Comparison of ENCODE assay signal across 9 cellular contexts in the genomic region with DNA sequence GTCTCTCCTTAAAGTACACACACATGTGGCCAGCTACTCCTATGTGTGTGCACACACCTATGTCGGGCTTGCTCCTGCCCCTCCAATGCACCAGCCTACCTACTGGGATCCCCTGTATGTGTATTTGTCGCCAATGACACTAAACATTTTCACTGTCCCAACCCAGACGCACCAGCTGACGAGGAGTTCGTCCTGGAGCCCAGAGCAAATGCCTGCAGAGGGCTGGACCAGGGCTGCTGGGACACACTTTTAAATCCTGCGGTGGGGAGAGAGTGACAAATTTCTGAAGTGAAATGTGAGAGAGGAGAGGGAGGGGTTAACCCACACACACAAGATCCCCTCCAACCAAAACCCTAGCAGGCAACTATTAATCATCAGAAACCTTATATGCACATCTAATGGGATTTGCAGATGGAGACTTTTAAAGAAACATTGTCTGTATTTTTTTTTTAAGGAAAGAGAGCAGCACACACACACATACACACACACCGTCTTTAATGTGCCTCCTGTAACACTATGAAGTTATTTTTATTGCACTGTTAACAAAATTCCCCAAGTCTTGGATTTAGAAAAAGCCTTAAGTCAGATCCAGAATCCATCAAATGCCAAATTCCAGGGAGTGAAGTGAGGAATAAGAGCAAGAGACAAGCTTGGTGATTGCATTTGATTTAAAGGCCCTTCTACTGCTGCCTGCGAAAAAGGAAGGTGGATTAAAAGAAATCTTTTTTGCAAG. TPM values are rescaled to one million over a fixed set of nuclear protein-coding genes. Genes with fewer than 3 reads are reported as not detected.
DNase-seq lines count a peak whose midpoint lies in the region; ATAC-seq and TF ChIP-seq lines count a peak whose summit lies in the region.
"Had no signal": no experiment of that assay in that cellular context is flagged by ENCODE, and none has a peak within 500 bp of the region (broad histone marks: within the 10 kb centered on the region; RNA-seq: fewer than 3 reads in every experiment).

Gene MEOX1, minus strand, starts transcription at position 224 of the 733 bp plus-strand sequence. CDS start 388 bp downstream, outside the sequence.

- H3K27me3 Mint-ChIP-seq in activated T-cell treated with anti-CD3 and anti-CD28 coated beads, Interleukin-2, amount 50 U/mL, for 24 hours, result peaks cover 9% of the 10 kb centered on the region

- H3K4me1 ChIP-seq in HEK293 (ENCODE audit: control insufficient read depth, insufficient read depth, low read length), result peaks cover 23% of the 10 kb centered on the region

- no peak for TF ChIP-seq CTCF in HEK293 (tag by site-specific recombination; IDR thresholded peaks at IDR 0.05)

- H3K9me3 ChIP-seq in HEK293 (ENCODE audit: control insufficient read depth, insufficient read depth, low read depth, low read length), result no peaks in the 10 kb centered on the region

- H3K36me3 Mint-ChIP-seq in activated T-cell treated with anti-CD3 and anti-CD28 coated beads, Interleukin-2, amount 50 U/mL, for 24 hours (ENCODE audit: low read depth), result no peaks in the 10 kb centered on the region
- H3K36me3 Mint-ChIP-seq in stimulated activated effector memory CD8-positive, alpha-beta T cell treated with anti-CD3 and anti-CD28 coated beads, Interleukin-12 subunit alpha, Interleukin-12 subunit beta, amount 100 ng/mL, for 72 hours, result no peaks in the 10 kb centered on the region

- intact Hi-C loops in Right ventricle myocardium superior (cut with DNase I), result no loop called here

- peaks cover 34% of the 10 kb centered on the region for H3K4me1 Mint-ChIP-seq in activated T-cell treated with anti-CD3 and anti-CD28 coated beads, Interleukin-2, amount 50 U/mL, for 24 hours (ENCODE audit: low read depth)
- H3K4me1 Mint-ChIP-seq in stimulated activated effector memory CD8-positive, alpha-beta T cell treated with anti-CD3 and anti-CD28 coated beads, Interleukin-12 subunit alpha, Interleukin-12 subunit beta, amount 100 ng/mL, for 72 hours, result peaks cover 36% of the 10 kb centered on the region

- DNase-seq in activated T-cell treated with anti-CD3 and anti-CD28 coated beads, Interleukin-2, amount 50 U/mL, for 24 hours, result peak; percentile 59
- no peak for DNase-seq in Right ventricle myocardium superior
- peak; percentile 20 to 72 for DNase-seq in stimulated activated effector memory CD8-positive, alpha-beta T cell treated with anti-CD3 and anti-CD28 coated beads, Interleukin-12 subunit alpha, Interleukin-12 subunit beta, amount 100 ng/mL, for 72 hours (ENCODE audit: low spot score in 2 of 2)
- DNase-seq in SK-N-DZ (ENCODE audit: low spot score), result no peak
- DNase-seq: NK-92 treated with Interleukin-12 subunit alpha and Interleukin-12 subunit beta, amount 100 ng/mL, for 24 hours had no signal

- no peaks in the 10 kb centered on the region for H3K9me3 Mint-ChIP-seq in activated T-cell treated with anti-CD3 and anti-CD28 coated beads, Interleukin-2, amount 50 U/mL, for 24 hours
- H3K9me3 Mint-ChIP-seq in stimulated activated effector memory CD8-positive, alpha-beta T cell treated with anti-CD3 and anti-CD28 coated beads, Interleukin-12 subunit alpha, Interleukin-12 subunit beta, amount 100 ng/mL, for 72 hours, result no peaks in the 10 kb centered on the region

- ATAC-seq in Right ventricle myocardium superior (ENCODE audit: poor library complexity) (peak; percentile 30), GM21825 (IDR thresholded peaks at IDR 0.05; ENCODE audit: unreplicated experiment) (no peak), GM21367 (IDR thresholded peaks at IDR 0.05; ENCODE audit: unreplicated experiment) (no peak)
- ATAC-seq in stimulated activated effector memory CD8-positive, alpha-beta T cell treated with anti-CD3 and anti-CD28 coated beads, Interleukin-12 subunit alpha, Interleukin-12 subunit beta, amount 100 ng/mL, for 72 hours, result peak; percentile 90

- H3K4me3 Mint-ChIP-seq in activated T-cell treated with anti-CD3 and anti-CD28 coated beads, Interleukin-2, amount 50 U/mL, for 24 hours, result peak within 1 kb of the TSS; percentile 52
- H3K4me3 Mint-ChIP-seq in stimulated activated effector memory CD8-positive, alpha-beta T cell treated with anti-CD3 and anti-CD28 coated beads, Interleukin-12 subunit alpha, Interleukin-12 subunit beta, amount 100 ng/mL, for 72 hours, result peak within 1 kb of the TSS; percentile 47

- H3K27ac Mint-ChIP-seq in activated T-cell treated with anti-CD3 and anti-CD28 coated beads, Interleukin-2, amount 50 U/mL, for 24 hours, result peak within 1 kb of the TSS; percentile 44
- peak within 1 kb of the TSS; percentile 29 for H3K27ac Mint-ChIP-seq in stimulated activated effector memory CD8-positive, alpha-beta T cell treated with anti-CD3 and anti-CD28 coated beads, Interleukin-12 subunit alpha, Interleukin-12 subunit beta, amount 100 ng/mL, for 72 hours

- H3K4me3 ChIP-seq in HEK293 (ENCODE audit: low read depth, low read length), result no peak within 1 kb of the TSS

- CTCF ChIA-PET in HEK293 (lab: Yijun Ruan, JAX), result interaction anchor here (0.6 to 1.8 kb wide), 5 partner anchors 10 to 105 kb away, joined by 3 to 7 read pairs (median 4); no protein-coding TSS in a partner anchor

- H3K27ac ChIP-seq in HEK293 (ENCODE audit: extremely low read depth, low read depth, low read length), result peak within 1 kb of the TSS; percentile 66

- H3K36me3 ChIP-seq in HEK293 (ENCODE audit: control insufficient read depth in 2 of 2, insufficient read depth in 1 of 2, low read length in 2 of 2), result no peaks in the 10 kb centered on the region

- POLR2A ChIA-PET in HEK293 (lab: Yijun Ruan, JAX), result interaction anchor here (0.6 kb wide), 1 partner anchor 89 kb away, joined by 4 read pairs; no protein-coding TSS in a partner anchor

TF ChIP-seq in HEK293, 187 proteins besides CTCF, POLR2A, EP300 and RAD21 (continues in another document):
- TF ChIP-seq ZNF561 (tag by site-specific recombination; IDR thresholded peaks at IDR 0.05; ENCODE audit: borderline replicate concordance) (no peak), KLF1 (tag by site-specific recombination; IDR thresholded peaks at IDR 0.05) (peak; percentile 51; the same call in 1 of the 2 replicates), ZSCAN23 (tag by site-specific recombination; IDR thresholded peaks at IDR 0.05) (no peak), ZNF280C (tag by site-specific recombination; IDR thresholded peaks at IDR 0.05) (no peak), FEZF1 (tag by site-specific recombination; IDR thresholded peaks at IDR 0.05) (0 out of 2 replicates have a peak, but pooled peaks have one; percentile 24), ZNF600 (tag by site-specific recombination; IDR thresholded peaks at IDR 0.05) (peak; percentile 4; the same call in 1 of the 2 replicates), OSR2 (tag by site-specific recombination; IDR thresholded peaks at IDR 0.05) (no peak), SP3 (tag by site-specific recombination; IDR thresholded peaks at IDR 0.05) (no peak), BCL11A (tag by site-specific recombination; IDR thresholded peaks at IDR 0.05; ENCODE audit: low read depth) (no peak), ZNF112 (tag by site-specific recombination; IDR thresholded peaks at IDR 0.05) (no peak), ZNF248 (tag by site-specific recombination; IDR thresholded peaks at IDR 0.05) (no peak), KLF10 (tag by site-specific recombination; IDR thresholded peaks at IDR 0.05) (0 out of 2 replicates have a peak, but pooled peaks have one; percentile 22), ZBTB26 (tag by site-specific recombination; optimal IDR thresholded peaks at IDR 0.05) (no peak), ZNF24 (tag by site-specific recombination; IDR thresholded peaks at IDR 0.05) (no peak), OVOL3 (tag by site-specific recombination; IDR thresholded peaks at IDR 0.05) (no peak)

RNA-seq across cellular contexts. Expression of gene MEOX1, which starts in this region (rescaled TPM):
- total RNA-seq in Right ventricle myocardium superior, result 8.5 TPM
- polyA plus RNA-seq in SK-N-DZ (2014; cell fraction: cytosol; rRNA removed), result not detected in 2 replicates
- polyA plus RNA-seq in SK-N-DZ (2014; cell fraction: nucleus; rRNA removed), result not detected in 2 replicates
- total RNA-seq: lung microvascular endothelial cell had no signal

Comparison
In these comparisons a context has a peak if more than half of its experiments do, and no peak if none do; other contexts are left out.
1. DNase-seq: peak in activated T-cell treated with anti-CD3 and anti-CD28 coated beads, Interleukin-2, amount 50 U/mL, for 24 hours (single experiment) and stimulated activated effector memory CD8-positive, alpha-beta T cell treated with anti-CD3 and anti-CD28 coated beads, Interleukin-12 subunit alpha, Interleukin-12 subunit beta, amount 100 ng/mL, for 72 hours (2 of 2); none in Right ventricle myocardium superior (single experiment) and SK-N-DZ (single experiment).
2. ATAC-seq: peak in Right ventricle myocardium superior (single experiment) and stimulated activated effector memory CD8-positive, alpha-beta T cell treated with anti-CD3 and anti-CD28 coated beads, Interleukin-12 subunit alpha, Interleukin-12 subunit beta, amount 100 ng/mL, for 72 hours (single experiment); none in GM21825 (single experiment) and GM21367 (single experiment).